16 cellular contexts compared by ENCODE assay signal in genomic region chr14:31578792-31579191, GRCh38.
"Had no signal": no experiment of that assay in that cellular context is flagged by ENCODE, and none has a peak within 500 bp of the region (broad histone marks: within the 10 kb centered on the region; RNA-seq: fewer than 3 reads in every experiment).

No MANE protein-coding gene starts in this region.

- H3K27ac Mint-ChIP-seq: activated naive CD8-positive, alpha-beta T cell treated with anti-CD3 and anti-CD28 coated beads for 36 hours; activated T-cell treated with anti-CD3 and anti-CD28 coated beads, Interleukin-2, amount 50 U/mL, for 24 hours; effector memory CD8-positive, alpha-beta T cell; naive thymus-derived CD8-positive, alpha-beta T cell had no signal

- H3K9me3 ChIP-seq: prostate gland, uterus had no signal

- H3K36me3 ChIP-seq: prostate gland, uterus had no signal

- H3K27me3 Mint-ChIP-seq: activated naive CD8-positive, alpha-beta T cell treated with anti-CD3 and anti-CD28 coated beads for 36 hours; activated T-cell treated with anti-CD3 and anti-CD28 coated beads, Interleukin-2, amount 50 U/mL, for 24 hours; effector memory CD8-positive, alpha-beta T cell; naive thymus-derived CD8-positive, alpha-beta T cell had no signal

- H3K9me3 Mint-ChIP-seq: activated naive CD8-positive, alpha-beta T cell treated with anti-CD3 and anti-CD28 coated beads for 36 hours; activated T-cell treated with anti-CD3 and anti-CD28 coated beads, Interleukin-2, amount 50 U/mL, for 24 hours; effector memory CD8-positive, alpha-beta T cell; naive thymus-derived CD8-positive, alpha-beta T cell had no signal

- DNase-seq: activated gamma-delta T cell; activated naive CD8-positive, alpha-beta T cell treated with anti-CD3 and anti-CD28 coated beads for 36 hours; activated T-cell treated with anti-CD3 and anti-CD28 coated beads, Interleukin-2, amount 50 U/mL, for 24 hours; aorta; effector memory CD8-positive, alpha-beta T cell; hippocampal formation; kidney glomerular epithelial cell; naive thymus-derived CD8-positive, alpha-beta T cell; nucleus accumbens; stimulated activated CD4-positive, alpha-beta T cell treated with anti-CD3 and anti-CD28 coated beads, Interleukin-4, amount 100 ng/mL, for 1 hour; stimulated activated CD8-positive, alpha-beta memory T cell treated with anti-CD3 and anti-CD28 coated beads, Interleukin-4, amount 100 ng/mL, for 48 hours; stimulated activated naive CD8-positive, alpha-beta T cell treated with anti-CD3 and anti-CD28 coated beads, Interleukin-15, Interleukin-2, amounts not matched to agents 100 U/mL and 50 U/mL, for 24 hours; uterus had no signal

- ATAC-seq: activated CD4-positive, CD25-positive, alpha-beta regulatory T cell treated with anti-CD3 and anti-CD28 coated beads, Interleukin-2, amount 50 U/mL, for 24 hours; effector memory CD8-positive, alpha-beta T cell; naive thymus-derived CD8-positive, alpha-beta T cell; stimulated activated naive CD8-positive, alpha-beta T cell treated with anti-CD3 and anti-CD28 coated beads, Interleukin-15, Interleukin-2, amounts not matched to agents 100 U/mL and 50 U/mL, for 24 hours had no signal

- H3K4me3 Mint-ChIP-seq: activated naive CD8-positive, alpha-beta T cell treated with anti-CD3 and anti-CD28 coated beads for 36 hours; activated T-cell treated with anti-CD3 and anti-CD28 coated beads, Interleukin-2, amount 50 U/mL, for 24 hours; effector memory CD8-positive, alpha-beta T cell; naive thymus-derived CD8-positive, alpha-beta T cell had no signal

- H3K4me3 ChIP-seq: prostate gland, uterus had no signal

- H3K27ac ChIP-seq: epithelial cell of prostate, prostate gland had no signal

- H3K27me3 ChIP-seq: uterus had no signal

- H3K4me1 ChIP-seq: prostate gland, uterus had no signal
